In genomic region chr7:113279256-113279655, GRCh38 we compare ENCODE assay signal across 1 cellular context.
TF ChIP-seq lines count a peak whose summit lies in the region.

No MANE protein-coding gene starts in this region.

TF ChIP-seq in IMR-90, 13 proteins besides CTCF, POLR2A, EP300 and RAD21 (continued from another document):
- TF ChIP-seq USF2 (IDR thresholded peaks at IDR 0.05; ENCODE audit: low read depth, low read length) (no peak), MXI1 (IDR thresholded peaks at IDR 0.05; ENCODE audit: borderline replicate concordance, low read depth, low read length) (no peak), CEBPB (IDR thresholded peaks at IDR 0.05; ENCODE audit: low read depth, low read length) (no peak), CHD1 (IDR thresholded peaks at IDR 0.05; ENCODE audit: low read depth, low read length) (no peak), BHLHE40 (IDR thresholded peaks at IDR 0.05; ENCODE audit: low read depth, low read length) (no peak)
